ENCODE assay signal across 1 cellular context in the genomic region with DNA sequence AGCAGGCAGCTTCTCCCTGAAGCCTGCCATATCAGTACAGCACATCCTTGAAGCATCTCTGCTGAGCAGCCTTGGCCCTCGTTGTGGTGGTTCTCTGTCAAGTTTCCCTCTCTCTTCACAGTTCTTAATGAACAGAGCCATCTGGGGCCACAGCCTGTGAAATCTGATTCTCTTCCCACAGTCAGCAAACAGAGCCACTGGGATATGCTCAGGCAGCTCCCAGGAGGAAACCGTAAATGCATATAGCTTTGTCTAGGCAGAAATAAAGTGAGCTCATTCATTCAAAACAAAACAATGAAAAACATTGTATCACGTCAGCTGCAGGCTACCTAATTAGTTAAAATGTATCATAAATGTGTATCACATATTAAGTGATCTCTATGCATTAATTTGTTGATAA.
TF ChIP-seq lines count a peak whose summit lies in the region.

No MANE protein-coding gene starts in this region.

TF ChIP-seq in HEK293, 187 proteins besides CTCF, POLR2A, EP300 and RAD21 (continued from another document):
- TF ChIP-seq, protein P1, sequence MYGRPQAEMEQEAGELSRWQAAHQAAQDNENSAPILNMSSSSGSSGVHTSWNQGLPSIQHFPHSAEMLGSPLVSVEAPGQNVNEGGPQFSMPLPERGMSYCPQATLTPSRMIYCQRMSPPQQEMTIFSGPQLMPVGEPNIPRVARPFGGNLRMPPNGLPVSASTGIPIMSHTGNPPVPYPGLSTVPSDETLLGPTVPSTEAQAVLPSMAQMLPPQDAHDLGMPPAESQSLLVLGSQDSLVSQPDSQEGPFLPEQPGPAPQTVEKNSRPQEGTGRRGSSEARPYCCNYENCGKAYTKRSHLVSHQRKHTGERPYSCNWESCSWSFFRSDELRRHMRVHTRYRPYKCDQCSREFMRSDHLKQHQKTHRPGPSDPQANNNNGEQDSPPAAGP (tag by site-specific recombination; IDR thresholded peaks at IDR 0.05), result no peak; the same call in 1 of the 2 replicates
- no peak for TF ChIP-seq ZNF585B (tag by site-specific recombination; IDR thresholded peaks at IDR 0.05)
- no peak for TF ChIP-seq ZNF571 (tag by site-specific recombination; IDR thresholded peaks at IDR 0.05)
- TF ChIP-seq, protein P2, sequence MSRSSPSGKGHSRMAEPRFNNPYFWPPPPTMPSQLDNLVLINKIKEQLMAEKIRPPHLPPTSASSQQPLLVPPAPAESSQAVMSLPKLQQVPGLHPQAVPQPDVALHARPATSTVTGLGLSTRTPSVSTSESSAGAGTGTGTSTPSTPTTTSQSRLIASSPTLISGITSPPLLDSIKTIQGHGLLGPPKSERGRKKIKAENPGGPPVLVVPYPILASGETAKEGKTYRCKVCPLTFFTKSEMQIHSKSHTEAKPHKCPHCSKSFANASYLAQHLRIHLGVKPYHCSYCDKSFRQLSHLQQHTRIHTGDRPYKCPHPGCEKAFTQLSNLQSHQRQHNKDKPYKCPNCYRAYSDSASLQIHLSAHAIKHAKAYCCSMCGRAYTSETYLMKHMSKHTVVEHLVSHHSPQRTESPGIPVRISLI (tag by site-specific recombination; IDR thresholded peaks at IDR 0.05), result peak; percentile 30; the same call in 1 of the 2 replicates
- TF ChIP-seq OSR2 (tag by site-specific recombination; IDR thresholded peaks at IDR 0.05), result peak; percentile 90
- TF ChIP-seq ZNF600 (tag by site-specific recombination; IDR thresholded peaks at IDR 0.05), result 0 out of 2 replicates have a peak, but pooled peaks have one; percentile 36
- no peak for TF ChIP-seq ZNF391 (tag by site-specific recombination; IDR thresholded peaks at IDR 0.05; ENCODE audit: borderline replicate concordance, low read depth)
- TF ChIP-seq ZXDB (tag by site-specific recombination; IDR thresholded peaks at IDR 0.05), result peak; percentile 35; the same call in 1 of the 2 replicates
- TF ChIP-seq, protein P3, sequence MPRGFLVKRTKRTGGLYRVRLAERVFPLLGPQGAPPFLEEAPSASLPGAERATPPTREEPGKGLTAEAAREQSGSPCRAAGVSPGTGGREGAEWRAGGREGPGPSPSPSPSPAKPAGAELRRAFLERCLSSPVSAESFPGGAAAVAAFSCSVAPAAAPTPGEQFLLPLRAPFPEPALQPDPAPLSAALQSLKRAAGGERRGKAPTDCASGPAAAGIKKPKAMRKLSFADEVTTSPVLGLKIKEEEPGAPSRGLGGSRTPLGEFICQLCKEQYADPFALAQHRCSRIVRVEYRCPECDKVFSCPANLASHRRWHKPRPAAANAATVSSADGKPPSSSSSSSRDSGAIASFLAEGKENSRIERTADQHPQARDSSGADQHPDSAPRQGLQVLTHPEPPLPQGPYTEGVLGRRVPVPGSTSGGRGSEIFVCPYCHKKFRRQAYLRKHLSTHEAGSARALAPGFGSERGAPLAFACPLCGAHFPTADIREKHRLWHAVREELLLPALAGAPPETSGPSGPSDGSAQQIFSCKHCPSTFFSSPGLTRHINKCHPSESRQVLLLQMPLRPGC (tag by site-specific recombination; IDR thresholded peaks at IDR 0.05), result no peak
- TF ChIP-seq, protein P4, sequence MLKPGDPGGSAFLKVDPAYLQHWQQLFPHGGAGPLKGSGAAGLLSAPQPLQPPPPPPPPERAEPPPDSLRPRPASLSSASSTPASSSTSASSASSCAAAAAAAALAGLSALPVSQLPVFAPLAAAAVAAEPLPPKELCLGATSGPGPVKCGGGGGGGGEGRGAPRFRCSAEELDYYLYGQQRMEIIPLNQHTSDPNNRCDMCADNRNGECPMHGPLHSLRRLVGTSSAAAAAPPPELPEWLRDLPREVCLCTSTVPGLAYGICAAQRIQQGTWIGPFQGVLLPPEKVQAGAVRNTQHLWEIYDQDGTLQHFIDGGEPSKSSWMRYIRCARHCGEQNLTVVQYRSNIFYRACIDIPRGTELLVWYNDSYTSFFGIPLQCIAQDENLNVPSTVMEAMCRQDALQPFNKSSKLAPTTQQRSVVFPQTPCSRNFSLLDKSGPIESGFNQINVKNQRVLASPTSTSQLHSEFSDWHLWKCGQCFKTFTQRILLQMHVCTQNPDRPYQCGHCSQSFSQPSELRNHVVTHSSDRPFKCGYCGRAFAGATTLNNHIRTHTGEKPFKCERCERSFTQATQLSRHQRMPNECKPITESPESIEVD (tag by site-specific recombination; IDR thresholded peaks at IDR 0.05), result peak; percentile 80
- no peak for TF ChIP-seq ZFP37 (tag by site-specific recombination; IDR thresholded peaks at IDR 0.05)
- TF ChIP-seq, protein P5, sequence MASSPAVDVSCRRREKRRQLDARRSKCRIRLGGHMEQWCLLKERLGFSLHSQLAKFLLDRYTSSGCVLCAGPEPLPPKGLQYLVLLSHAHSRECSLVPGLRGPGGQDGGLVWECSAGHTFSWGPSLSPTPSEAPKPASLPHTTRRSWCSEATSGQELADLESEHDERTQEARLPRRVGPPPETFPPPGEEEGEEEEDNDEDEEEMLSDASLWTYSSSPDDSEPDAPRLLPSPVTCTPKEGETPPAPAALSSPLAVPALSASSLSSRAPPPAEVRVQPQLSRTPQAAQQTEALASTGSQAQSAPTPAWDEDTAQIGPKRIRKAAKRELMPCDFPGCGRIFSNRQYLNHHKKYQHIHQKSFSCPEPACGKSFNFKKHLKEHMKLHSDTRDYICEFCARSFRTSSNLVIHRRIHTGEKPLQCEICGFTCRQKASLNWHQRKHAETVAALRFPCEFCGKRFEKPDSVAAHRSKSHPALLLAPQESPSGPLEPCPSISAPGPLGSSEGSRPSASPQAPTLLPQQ (tag by site-specific recombination; IDR thresholded peaks at IDR 0.05), result peak; percentile 64; the same call in 1 of the 2 replicates
- TF ChIP-seq ZNF660 (tag by site-specific recombination; IDR thresholded peaks at IDR 0.05), result peak; percentile 14; the same call in 1 of the 2 replicates
- peak; percentile 65 for TF ChIP-seq ZBTB17 (tag by site-specific recombination; IDR thresholded peaks at IDR 0.05)
- TF ChIP-seq ZNF157 (tag by site-specific recombination; IDR thresholded peaks at IDR 0.05), result no peak
- peak; percentile 92 for TF ChIP-seq TRIM28 (IDR thresholded peaks at IDR 0.05; ENCODE audit: borderline replicate concordance, low read length)
- no peak for TF ChIP-seq ZNF2 (tag by site-specific recombination; IDR thresholded peaks at IDR 0.05)
- TF ChIP-seq SCRT1 (tag by site-specific recombination; IDR thresholded peaks at IDR 0.05; ENCODE audit: borderline replicate concordance), result no peak
- TF ChIP-seq, protein P6, sequence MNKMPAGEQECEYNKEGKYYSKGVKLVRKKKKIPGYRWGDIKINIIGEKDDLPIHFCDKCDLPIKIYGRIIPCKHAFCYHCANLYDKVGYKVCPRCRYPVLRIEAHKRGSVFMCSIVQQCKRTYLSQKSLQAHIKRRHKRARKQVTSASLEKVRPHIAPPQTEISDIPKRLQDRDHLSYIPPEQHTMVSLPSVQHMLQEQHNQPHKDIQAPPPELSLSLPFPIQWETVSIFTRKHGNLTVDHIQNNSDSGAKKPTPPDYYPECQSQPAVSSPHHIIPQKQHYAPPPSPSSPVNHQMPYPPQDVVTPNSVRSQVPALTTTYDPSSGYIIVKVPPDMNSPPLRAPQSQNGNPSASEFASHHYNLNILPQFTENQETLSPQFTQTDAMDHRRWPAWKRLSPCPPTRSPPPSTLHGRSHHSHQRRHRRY (tag by site-specific recombination; IDR thresholded peaks at IDR 0.05), result no peak
- no peak for TF ChIP-seq KLF1 (tag by site-specific recombination; IDR thresholded peaks at IDR 0.05)
- TF ChIP-seq, protein P7, sequence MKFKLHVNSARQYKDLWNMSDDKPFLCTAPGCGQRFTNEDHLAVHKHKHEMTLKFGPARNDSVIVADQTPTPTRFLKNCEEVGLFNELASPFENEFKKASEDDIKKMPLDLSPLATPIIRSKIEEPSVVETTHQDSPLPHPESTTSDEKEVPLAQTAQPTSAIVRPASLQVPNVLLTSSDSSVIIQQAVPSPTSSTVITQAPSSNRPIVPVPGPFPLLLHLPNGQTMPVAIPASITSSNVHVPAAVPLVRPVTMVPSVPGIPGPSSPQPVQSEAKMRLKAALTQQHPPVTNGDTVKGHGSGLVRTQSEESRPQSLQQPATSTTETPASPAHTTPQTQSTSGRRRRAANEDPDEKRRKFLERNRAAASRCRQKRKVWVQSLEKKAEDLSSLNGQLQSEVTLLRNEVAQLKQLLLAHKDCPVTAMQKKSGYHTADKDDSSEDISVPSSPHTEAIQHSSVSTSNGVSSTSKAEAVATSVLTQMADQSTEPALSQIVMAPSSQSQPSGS (tag by site-specific recombination; IDR thresholded peaks at IDR 0.05; ENCODE audit: low read depth), result peak; percentile 72
